ENCODE assay signal across 1 cellular context in the genomic region with DNA sequence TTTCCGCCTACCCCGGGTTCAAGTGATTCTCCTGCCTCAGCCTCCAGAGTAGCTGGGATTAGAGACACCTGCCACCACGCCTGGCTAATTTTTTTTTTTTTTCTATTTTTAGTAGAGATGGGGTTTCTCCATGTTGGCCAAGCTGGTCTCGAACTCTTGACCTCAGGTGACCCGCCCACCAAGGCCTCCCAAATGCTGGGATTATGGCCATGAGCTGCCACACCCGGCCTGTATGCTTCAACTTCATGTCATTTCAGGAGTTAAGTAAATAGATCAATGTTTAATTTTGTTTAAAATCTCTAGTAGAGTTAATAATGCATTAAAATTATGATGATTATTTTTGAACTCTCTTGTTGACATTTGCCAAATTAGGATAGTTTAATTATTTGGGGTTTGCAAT.
TF ChIP-seq lines count a peak whose summit lies in the region.

No MANE protein-coding gene starts in this region.

TF ChIP-seq in HCT116, 20 proteins besides CTCF, POLR2A, EP300 and RAD21 (continued from another document):
- TF ChIP-seq, protein P1, sequence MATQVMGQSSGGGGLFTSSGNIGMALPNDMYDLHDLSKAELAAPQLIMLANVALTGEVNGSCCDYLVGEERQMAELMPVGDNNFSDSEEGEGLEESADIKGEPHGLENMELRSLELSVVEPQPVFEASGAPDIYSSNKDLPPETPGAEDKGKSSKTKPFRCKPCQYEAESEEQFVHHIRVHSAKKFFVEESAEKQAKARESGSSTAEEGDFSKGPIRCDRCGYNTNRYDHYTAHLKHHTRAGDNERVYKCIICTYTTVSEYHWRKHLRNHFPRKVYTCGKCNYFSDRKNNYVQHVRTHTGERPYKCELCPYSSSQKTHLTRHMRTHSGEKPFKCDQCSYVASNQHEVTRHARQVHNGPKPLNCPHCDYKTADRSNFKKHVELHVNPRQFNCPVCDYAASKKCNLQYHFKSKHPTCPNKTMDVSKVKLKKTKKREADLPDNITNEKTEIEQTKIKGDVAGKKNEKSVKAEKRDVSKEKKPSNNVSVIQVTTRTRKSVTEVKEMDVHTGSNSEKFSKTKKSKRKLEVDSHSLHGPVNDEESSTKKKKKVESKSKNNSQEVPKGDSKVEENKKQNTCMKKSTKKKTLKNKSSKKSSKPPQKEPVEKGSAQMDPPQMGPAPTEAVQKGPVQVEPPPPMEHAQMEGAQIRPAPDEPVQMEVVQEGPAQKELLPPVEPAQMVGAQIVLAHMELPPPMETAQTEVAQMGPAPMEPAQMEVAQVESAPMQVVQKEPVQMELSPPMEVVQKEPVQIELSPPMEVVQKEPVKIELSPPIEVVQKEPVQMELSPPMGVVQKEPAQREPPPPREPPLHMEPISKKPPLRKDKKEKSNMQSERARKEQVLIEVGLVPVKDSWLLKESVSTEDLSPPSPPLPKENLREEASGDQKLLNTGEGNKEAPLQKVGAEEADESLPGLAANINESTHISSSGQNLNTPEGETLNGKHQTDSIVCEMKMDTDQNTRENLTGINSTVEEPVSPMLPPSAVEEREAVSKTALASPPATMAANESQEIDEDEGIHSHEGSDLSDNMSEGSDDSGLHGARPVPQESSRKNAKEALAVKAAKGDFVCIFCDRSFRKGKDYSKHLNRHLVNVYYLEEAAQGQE (IDR thresholded peaks at IDR 0.05; ENCODE audit: low read depth): no peak
- TF ChIP-seq YY1 (IDR thresholded peaks at IDR 0.05; ENCODE audit: extremely low read depth, insufficient replicate concordance, low read depth, low read length): no peak
- TF ChIP-seq, protein P2, sequence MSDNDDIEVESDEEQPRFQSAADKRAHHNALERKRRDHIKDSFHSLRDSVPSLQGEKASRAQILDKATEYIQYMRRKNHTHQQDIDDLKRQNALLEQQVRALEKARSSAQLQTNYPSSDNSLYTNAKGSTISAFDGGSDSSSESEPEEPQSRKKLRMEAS (IDR thresholded peaks at IDR 0.05): no peak
- TF ChIP-seq TCF7L2 (IDR thresholded peaks at IDR 0.05; ENCODE audit: borderline replicate concordance, extremely low read depth, insufficient read depth, insufficient read length): no peak
- TF ChIP-seq EZH2 (IDR thresholded peaks at IDR 0.05): no peak
- TF ChIP-seq SRF (IDR thresholded peaks at IDR 0.05; ENCODE audit: low read depth): no peak
